ENCODE assay signal across 27 cellular contexts in the genomic region with DNA sequence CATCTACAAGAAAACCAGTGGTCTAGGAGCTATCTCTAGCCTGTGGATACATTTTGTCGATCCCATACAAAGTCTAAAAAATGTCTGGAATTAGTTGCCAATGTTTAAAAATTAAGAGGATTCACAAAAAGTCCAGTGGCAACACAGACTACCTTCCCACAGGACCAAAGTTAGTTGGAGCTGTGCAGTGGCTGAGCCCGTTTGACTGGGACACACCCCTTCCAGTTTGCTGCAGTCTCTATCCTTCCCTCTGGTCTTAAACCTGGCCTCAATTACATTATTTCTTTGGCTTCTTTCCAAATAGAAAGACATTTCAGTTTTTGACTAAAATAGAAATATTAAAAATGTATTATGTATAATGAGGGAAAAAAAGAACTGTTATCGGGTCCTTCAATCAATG.
"Had no signal": no experiment of that assay in that cellular context is flagged by ENCODE, and none has a peak within 500 bp of the region (broad histone marks: within the 10 kb centered on the region; RNA-seq: fewer than 3 reads in every experiment).

No MANE protein-coding gene starts in this region.

- H3K4me1 ChIP-seq: neural progenitor cell, tibial artery, upper lobe of right lung had no signal

- H3K36me3 ChIP-seq: neural progenitor cell, suprapubic skin, thoracic aorta, upper lobe of right lung had no signal

- H3K4me3 ChIP-seq: heart right ventricle, hepatocyte, lung, neural progenitor cell, skin epidermis, stomach, suprapubic skin, thoracic aorta, tibial artery, upper lobe of right lung had no signal

- H3K27ac ChIP-seq: hepatocyte, neural progenitor cell, neutrophil, parathyroid adenoma, skin epidermis, stomach, suprapubic skin, thoracic aorta, tibial artery, upper lobe of right lung had no signal

- ATAC-seq: left lobe of liver; natural killer cell; sciatic nerve; stimulated activated naive B cell treated with anti-CD40 and anti-IgM and Interleukin-4, amounts not matched to agents 10 μg/mL and 1 μg/mL and 100 μg/mL, for 72 hours; stimulated activated naive CD8-positive, alpha-beta T cell treated with anti-CD3 and anti-CD28 coated beads, Interleukin-15, Interleukin-2, amounts not matched to agents 100 U/mL and 50 U/mL, for 24 hours; upper lobe of right lung had no signal

- H3K9me3 ChIP-seq: heart right ventricle, neutrophil, stomach, suprapubic skin, thoracic aorta, tibial artery, upper lobe of right lung had no signal

- H3K27me3 ChIP-seq: heart right ventricle, hepatocyte, neural progenitor cell, neutrophil, stomach, suprapubic skin, tibial artery, upper lobe of right lung had no signal

- DNase-seq: islet precursor cell; mesendoderm; naive B cell; natural killer cell; nephron progenitor cell; occipital lobe; stimulated activated CD4-positive, alpha-beta T cell treated with anti-CD3 and anti-CD28 coated beads, Interleukin-12 subunit alpha, Interleukin-12 subunit beta, amount 100 ng/mL, for 4 hours; stimulated activated CD4-positive, alpha-beta T cell treated with anti-CD3 and anti-CD28 coated beads, Interleukin-15, amount 100 ng/mL, for 24 hours; stimulated activated CD4-positive, alpha-beta T cell treated with anti-CD3 and anti-CD28 coated beads, Interleukin-2, amount 100 ng/mL, for 24 hours; stimulated activated CD4-positive, alpha-beta T cell treated with anti-CD3 and anti-CD28 coated beads, Interleukin-4, amount 100 ng/mL, for 1 hour; stimulated activated naive B cell treated with anti-CD40 and anti-IgM and Interleukin-4, amounts not matched to agents 10 μg/mL and 1 μg/mL and 100 μg/mL, for 72 hours; stimulated activated naive CD8-positive, alpha-beta T cell treated with anti-CD3 and anti-CD28 coated beads, Interleukin-15, Interleukin-2, amounts not matched to agents 100 U/mL and 50 U/mL, for 24 hours; stomach; tibial artery; trophoblast cell; upper lobe of right lung had no signal
